ENCODE assay signal across 26 cellular contexts in genomic region chr13:28544026-28544425, GRCh38. TPM values are rescaled to one million over a fixed set of nuclear protein-coding genes. Genes with fewer than 3 reads are reported as not detected.
"Had no signal": no experiment of that assay in that cellular context is flagged by ENCODE, and none has a peak within 500 bp of the region (broad histone marks: within the 10 kb centered on the region; RNA-seq: fewer than 3 reads in every experiment).

No MANE protein-coding gene starts in this region.

- H3K36me3 Mint-ChIP-seq: activated naive CD4-positive, alpha-beta T cell treated with anti-CD3 and anti-CD28 coated beads, Interleukin-2, amount 10 ng/mL, durations not matched to agents 7 days and 5 days; activated naive CD8-positive, alpha-beta T cell treated with anti-CD3 and anti-CD28 coated beads for 36 hours had no signal

- H3K36me3 ChIP-seq: brain microvascular endothelial cell had no signal

- ATAC-seq: activated T-cell treated with anti-CD3 and anti-CD28 coated beads, Interleukin-2, amount 50 U/mL, for 72 hours; T-helper 17 cell; WTC11 had no signal

- DNase-seq: activated CD4-positive, alpha-beta memory T cell treated with anti-CD3 and anti-CD28 coated beads for 36 hours; activated CD4-positive, alpha-beta T cell treated with anti-CD3 and anti-CD28 coated beads for 48 hours; activated CD4-positive, CD25-positive, alpha-beta regulatory T cell treated with anti-CD3 and anti-CD28 coated beads, Interleukin-2, amount 50 U/mL, for 72 hours; activated CD8-positive, alpha-beta memory T cell treated with anti-CD3 and anti-CD28 coated beads, Interleukin-2, amount 50 U/mL, for 4 hours; activated gamma-delta T cell treated with Interleukin-2 at 50 U/mL for 16 hours; activated naive CD4-positive, alpha-beta T cell treated with anti-CD3 and anti-CD28 coated beads, Interleukin-2, amount 10 ng/mL, durations not matched to agents 7 days and 5 days; activated naive CD8-positive, alpha-beta T cell treated with anti-CD3 and anti-CD28 coated beads for 36 hours; activated T-cell treated with anti-CD3 and anti-CD28 coated beads, Interleukin-2, amount 50 U/mL, for 72 hours; brain microvascular endothelial cell; KG1; NCI-H1092; NCI-H1417 treated with DMSO at 0.1 percent for 48 hours; NCI-H1694; NCI-H2029; NCI-H2107; NCI-H2171 treated with DMSO at 0.1 percent for 48 hours; NCI-H226; NCI-H526; NCI-H774; SIG-M5; T-helper 17 cell; T-helper 9 cell had no signal

- H3K4me3 Mint-ChIP-seq: activated CD4-positive, alpha-beta memory T cell treated with anti-CD3 and anti-CD28 coated beads for 36 hours; activated naive CD4-positive, alpha-beta T cell treated with anti-CD3 and anti-CD28 coated beads, Interleukin-2, amount 10 ng/mL, durations not matched to agents 7 days and 5 days; activated naive CD8-positive, alpha-beta T cell treated with anti-CD3 and anti-CD28 coated beads for 36 hours; activated T-cell treated with anti-CD3 and anti-CD28 coated beads, Interleukin-2, amount 50 U/mL, for 72 hours; T-helper 17 cell; WTC11 had no signal

- H3K27me3 ChIP-seq: brain microvascular endothelial cell had no signal

- H3K4me1 Mint-ChIP-seq: activated naive CD4-positive, alpha-beta T cell treated with anti-CD3 and anti-CD28 coated beads, Interleukin-2, amount 10 ng/mL, durations not matched to agents 7 days and 5 days; T-helper 17 cell had no signal

- H3K27ac ChIP-seq: brain microvascular endothelial cell had no signal

- H3K27ac Mint-ChIP-seq: activated CD4-positive, alpha-beta memory T cell treated with anti-CD3 and anti-CD28 coated beads for 36 hours; activated naive CD4-positive, alpha-beta T cell treated with anti-CD3 and anti-CD28 coated beads, Interleukin-2, amount 10 ng/mL, durations not matched to agents 7 days and 5 days; activated naive CD8-positive, alpha-beta T cell treated with anti-CD3 and anti-CD28 coated beads for 36 hours; activated T-cell treated with anti-CD3 and anti-CD28 coated beads, Interleukin-2, amount 50 U/mL, for 72 hours; activated T-helper 2 cell treated with anti-CD3 and anti-CD28 coated beads, Interferon-gamma antibody, Interleukin-2, Interleukin-4, amounts not matched to agents 10 μg/mL and 5 μg/mL and 100 μg/mL, durations not matched to agents 14 hours and 24 hours and 36 hours; T-helper 17 cell; WTC11 had no signal

RNA-seq across cellular contexts. Expression of gene FLT1, which starts 49.1 kb away (rescaled TPM):
- total RNA-seq: LHCN-M2, NCI-H460 had no signal
